ENCODE assay signal across 1 cellular context in the genomic region with DNA sequence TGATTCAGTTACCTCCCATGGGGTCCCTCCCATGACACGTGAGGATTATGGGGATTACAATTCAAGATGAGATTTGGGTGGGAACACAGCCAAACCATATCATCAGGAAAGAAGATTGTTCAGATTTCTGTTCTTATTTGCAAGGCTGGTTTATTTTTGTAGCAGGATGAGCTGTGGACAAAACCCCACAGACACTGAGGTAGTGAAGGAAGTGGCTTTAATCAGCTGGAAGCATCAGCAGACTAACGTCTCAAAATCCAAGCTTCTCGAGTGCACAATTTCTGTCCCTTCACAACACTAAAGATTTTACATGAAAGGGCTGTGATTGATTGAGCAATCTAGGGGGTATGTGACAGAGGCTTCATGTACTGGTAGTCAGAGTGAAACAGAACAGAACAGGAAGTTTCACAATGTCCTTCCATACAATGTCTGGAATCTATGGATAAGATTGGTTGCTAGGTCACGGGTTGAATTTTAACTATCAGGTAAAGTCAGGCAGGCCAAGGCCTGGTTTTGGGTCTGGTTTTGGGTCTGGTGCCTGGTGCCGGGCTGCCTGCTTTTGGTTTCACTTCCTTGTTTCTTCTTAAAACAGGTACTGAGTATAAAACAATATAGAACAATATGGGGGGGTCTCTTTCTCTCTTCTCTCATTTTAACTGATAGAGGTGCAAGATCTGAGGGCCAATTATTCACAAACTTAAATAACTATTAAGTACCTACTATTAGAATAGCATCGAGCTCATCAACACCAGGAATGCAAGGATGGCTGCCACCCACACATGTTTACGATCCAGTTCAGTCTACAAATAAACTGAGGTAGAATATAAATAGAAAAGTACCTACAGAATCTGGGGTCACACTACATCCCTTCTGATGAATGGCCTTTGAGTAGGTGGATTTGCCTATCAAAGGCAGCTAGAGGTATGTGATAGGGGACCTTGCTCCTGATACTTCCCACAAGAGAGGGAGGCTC.
A peak's percentile ranks its signal among the peaks of the same experiment; 100 is the strongest.
TF ChIP-seq lines count a peak whose summit lies in the region.

No MANE protein-coding gene starts in this region.

TF ChIP-seq in HepG2, 621 proteins besides CTCF, POLR2A, EP300 and RAD21 (continued from another document):
- no peak for TF ChIP-seq CBX2 (IDR thresholded peaks at IDR 0.05; ENCODE audit: low read depth, low read length)
- TF ChIP-seq CBX2 (CRISPR knock-in tag; IDR thresholded peaks at IDR 0.05; ENCODE audit: low read depth) = no peak
- no peak for TF ChIP-seq NR2F6 (IDR thresholded peaks at IDR 0.05)
- 0 out of 2 replicates have a peak, but pooled peaks have one; percentile 21 for TF ChIP-seq NR2F6 (CRISPR knock-in tag; IDR thresholded peaks at IDR 0.05)
- TF ChIP-seq, protein P1, sequence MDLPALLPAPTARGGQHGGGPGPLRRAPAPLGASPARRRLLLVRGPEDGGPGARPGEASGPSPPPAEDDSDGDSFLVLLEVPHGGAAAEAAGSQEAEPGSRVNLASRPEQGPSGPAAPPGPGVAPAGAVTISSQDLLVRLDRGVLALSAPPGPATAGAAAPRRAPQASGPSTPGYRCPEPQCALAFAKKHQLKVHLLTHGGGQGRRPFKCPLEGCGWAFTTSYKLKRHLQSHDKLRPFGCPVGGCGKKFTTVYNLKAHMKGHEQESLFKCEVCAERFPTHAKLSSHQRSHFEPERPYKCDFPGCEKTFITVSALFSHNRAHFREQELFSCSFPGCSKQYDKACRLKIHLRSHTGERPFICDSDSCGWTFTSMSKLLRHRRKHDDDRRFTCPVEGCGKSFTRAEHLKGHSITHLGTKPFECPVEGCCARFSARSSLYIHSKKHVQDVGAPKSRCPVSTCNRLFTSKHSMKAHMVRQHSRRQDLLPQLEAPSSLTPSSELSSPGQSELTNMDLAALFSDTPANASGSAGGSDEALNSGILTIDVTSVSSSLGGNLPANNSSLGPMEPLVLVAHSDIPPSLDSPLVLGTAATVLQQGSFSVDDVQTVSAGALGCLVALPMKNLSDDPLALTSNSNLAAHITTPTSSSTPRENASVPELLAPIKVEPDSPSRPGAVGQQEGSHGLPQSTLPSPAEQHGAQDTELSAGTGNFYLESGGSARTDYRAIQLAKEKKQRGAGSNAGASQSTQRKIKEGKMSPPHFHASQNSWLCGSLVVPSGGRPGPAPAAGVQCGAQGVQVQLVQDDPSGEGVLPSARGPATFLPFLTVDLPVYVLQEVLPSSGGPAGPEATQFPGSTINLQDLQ (CRISPR knock-in tag; IDR thresholded peaks at IDR 0.05) = no peak
